ENCODE assay signal across 21 cellular contexts in genomic region chr10:35271086-35271834, GRCh38.
DNase-seq lines count a peak whose midpoint lies in the region; ATAC-seq, FAIRE-seq and TF ChIP-seq lines count a peak whose summit lies in the region.
"Had no signal": no experiment of that assay in that cellular context is flagged by ENCODE, and none has a peak within 500 bp of the region (broad histone marks: within the 10 kb centered on the region; RNA-seq: fewer than 3 reads in every experiment).

No MANE protein-coding gene starts in this region.

- no peak overlapping the region for H2AFZ ChIP-seq in astrocyte (ENCODE audit: low read depth, low read length)

- H3K4me3 Mint-ChIP-seq in astrocyte (ENCODE audit: unreplicated experiment) (no peak overlapping the region), mesothelial cell of epicardium (no peak overlapping the region)
- no peak overlapping the region for H3K4me3 Mint-ChIP-seq in activated CD8-positive, alpha-beta T cell treated with anti-CD3 and anti-CD28 coated beads for 36 hours
- H3K4me3 Mint-ChIP-seq: activated naive CD8-positive, alpha-beta T cell treated with anti-CD3 and anti-CD28 coated beads, Interleukin-2, amount 10 ng/mL, durations not matched to agents 7 days and 5 days; stimulated activated effector memory CD8-positive, alpha-beta T cell treated with anti-CD3 and anti-CD28 coated beads, Interleukin-12 subunit alpha, Interleukin-12 subunit beta, amount 100 ng/mL, for 72 hours had no signal

- no peak overlapping the region for H3K4me3 ChIP-seq in astrocyte (ENCODE audit: insufficient read depth, low read depth, low read length)
- H3K4me3 ChIP-seq: heart right ventricle had no signal

- H3K27ac Mint-ChIP-seq in astrocyte (ENCODE audit: unreplicated experiment) (no peak overlapping the region), mesothelial cell of epicardium (peak overlapping the region; percentile 74)
- no peak overlapping the region for H3K27ac Mint-ChIP-seq in activated CD8-positive, alpha-beta T cell treated with anti-CD3 and anti-CD28 coated beads for 36 hours
- H3K27ac Mint-ChIP-seq: activated naive CD8-positive, alpha-beta T cell treated with anti-CD3 and anti-CD28 coated beads, Interleukin-2, amount 10 ng/mL, durations not matched to agents 7 days and 5 days; stimulated activated effector memory CD8-positive, alpha-beta T cell treated with anti-CD3 and anti-CD28 coated beads, Interleukin-12 subunit alpha, Interleukin-12 subunit beta, amount 100 ng/mL, for 72 hours had no signal

- no peak overlapping the region for H3K9ac ChIP-seq in astrocyte (ENCODE audit: low read length)

- H3K36me3 Mint-ChIP-seq in astrocyte (ENCODE audit: low read depth, unreplicated experiment) (no peaks in the 10 kb centered on the region), mesothelial cell of epicardium (no peaks in the 10 kb centered on the region)
- H3K36me3 Mint-ChIP-seq in activated CD8-positive, alpha-beta T cell treated with anti-CD3 and anti-CD28 coated beads for 36 hours (ENCODE audit: low read depth), result no peaks in the 10 kb centered on the region
- H3K36me3 Mint-ChIP-seq: activated naive CD8-positive, alpha-beta T cell treated with anti-CD3 and anti-CD28 coated beads, Interleukin-2, amount 10 ng/mL, durations not matched to agents 7 days and 5 days; stimulated activated effector memory CD8-positive, alpha-beta T cell treated with anti-CD3 and anti-CD28 coated beads, Interleukin-12 subunit alpha, Interleukin-12 subunit beta, amount 100 ng/mL, for 72 hours had no signal

- H3K4me2 ChIP-seq in astrocyte (ENCODE audit: low read length), result no peak overlapping the region

- H3K79me2 ChIP-seq in astrocyte (ENCODE audit: insufficient read depth, low read length), result no peaks in the 10 kb centered on the region

- H3K27me3 Mint-ChIP-seq in astrocyte (ENCODE audit: low read depth, unreplicated experiment) (peaks cover 4% of the 10 kb centered on the region), mesothelial cell of epicardium (ENCODE audit: low read depth) (no peaks in the 10 kb centered on the region)
- peaks cover 7% of the 10 kb centered on the region for H3K27me3 Mint-ChIP-seq in activated CD8-positive, alpha-beta T cell treated with anti-CD3 and anti-CD28 coated beads for 36 hours

- no peak for FAIRE-seq in astrocyte (lab: Jason Lieb, UNC)

- intact Hi-C loops in activated CD8-positive, alpha-beta T cell treated with anti-CD3 and anti-CD28 coated beads for 36 hours (cut with micrococcal nuclease), result no loop called here

- H3K36me3 ChIP-seq in astrocyte (ENCODE audit: insufficient read depth, low read length), result no peaks in the 10 kb centered on the region
- H3K36me3 ChIP-seq: BE2C, heart right ventricle, WERI-Rb-1 had no signal

- POLR2A ChIA-PET in activated CD8-positive, alpha-beta T cell treated with anti-CD3 and anti-CD28 coated beads for 36 hours (lab: Charles Lee), result interaction anchor here (0.6 to 1.0 kb wide), 2 partner anchors 116 to 151 kb away, joined by 3 to 5 read pairs; no protein-coding TSS in a partner anchor

- no peaks in the 10 kb centered on the region for H3K9me3 ChIP-seq in astrocyte (ENCODE audit: insufficient read depth, low read depth, low read length)
- H3K9me3 ChIP-seq: BE2C, heart right ventricle had no signal

- CTCF ChIA-PET in activated CD8-positive, alpha-beta T cell treated with anti-CD3 and anti-CD28 coated beads for 36 hours (lab: Charles Lee), result interaction anchor here (1.5 kb wide), 1 partner anchor 22 kb away, joined by 3 read pairs; no protein-coding TSS in a partner anchor

- no peak for ATAC-seq in activated CD8-positive, alpha-beta T cell treated with anti-CD3 and anti-CD28 coated beads for 36 hours
- ATAC-seq in GM18502 (IDR thresholded peaks at IDR 0.05; ENCODE audit: poor library complexity, unreplicated experiment), result no peak
- ATAC-seq in activated CD4-positive, CD25-positive, alpha-beta regulatory T cell treated with anti-CD3 and anti-CD28 coated beads, Interleukin-2, amount 50 U/mL, for 24 hours, result no peak
- ATAC-seq: heart right ventricle; sciatic nerve; stimulated activated effector memory CD8-positive, alpha-beta T cell treated with anti-CD3 and anti-CD28 coated beads, Interleukin-12 subunit alpha, Interleukin-12 subunit beta, amount 100 ng/mL, for 72 hours had no signal

- no peak overlapping the region for H3K27ac ChIP-seq in astrocyte (ENCODE audit: low read depth, low read length)
- H3K27ac ChIP-seq: heart right ventricle, WERI-Rb-1 had no signal

- no peaks in the 10 kb centered on the region for H3K4me1 ChIP-seq in astrocyte (ENCODE audit: insufficient read depth, low read length)
- H3K4me1 ChIP-seq: BE2C had no signal

- H3K9me3 Mint-ChIP-seq in astrocyte (ENCODE audit: unreplicated experiment) (no peaks in the 10 kb centered on the region), mesothelial cell of epicardium (no peaks in the 10 kb centered on the region)
- H3K9me3 Mint-ChIP-seq in activated CD8-positive, alpha-beta T cell treated with anti-CD3 and anti-CD28 coated beads for 36 hours, result peaks cover 7% of the 10 kb centered on the region

- peaks cover 2% of the 10 kb centered on the region for H3K27me3 ChIP-seq in astrocyte (ENCODE audit: insufficient read depth, low read length)
- H3K27me3 ChIP-seq: BE2C had no signal

- DNase-seq in ELF-1 (ENCODE audit: low read depth, low spot score) (peak; percentile 14), NCI-H128 (lab: John Stamatoyannopoulos, UW; ENCODE audit: unreplicated experiment) (peak; percentile 86), astrocyte (ENCODE audit: low read depth) (peak; percentile 10), mesothelial cell of epicardium (ENCODE audit: low spot score in 2 of 2, unreplicated experiment in 2 of 2) (no peak), germinal center (ENCODE audit: low spot score) (no peak)
- no peak for DNase-seq in activated CD8-positive, alpha-beta T cell treated with anti-CD3 and anti-CD28 coated beads for 36 hours
- DNase-seq: activated CD8-positive, alpha-beta memory T cell treated with anti-CD3 and anti-CD28 coated beads, Interleukin-2, amount 50 U/mL, for 48 hours; activated naive CD8-positive, alpha-beta T cell treated with anti-CD3 and anti-CD28 coated beads, Interleukin-2, amount 10 ng/mL, durations not matched to agents 7 days and 5 days; BE2C; cerebellar nuclear complex; EL; heart right ventricle; Karpas-422; NCI-H2029 treated with DMSO at 0.1 percent for 48 hours; OCI-M1; stimulated activated CD4-positive, alpha-beta T cell treated with anti-CD3 and anti-CD28 coated beads, Interleukin-4, amount 100 ng/mL, for 4 hours; WERI-Rb-1 had no signal

- TF ChIP-seq CTCF in astrocyte (IDR thresholded peaks at IDR 0.05; ENCODE audit: insufficient read depth, low read depth, low read length) (no peak), mesothelial cell of epicardium (IDR thresholded peaks at IDR 0.05; ENCODE audit: unreplicated experiment) (no peak)
- no peak for TF ChIP-seq CTCF in activated CD8-positive, alpha-beta T cell treated with anti-CD3 and anti-CD28 coated beads for 36 hours (IDR thresholded peaks at IDR 0.05)

- no peaks in the 10 kb centered on the region for H4K20me1 ChIP-seq in astrocyte (ENCODE audit: insufficient read depth, low read length)

- H3K4me1 Mint-ChIP-seq in astrocyte (ENCODE audit: low read depth, unreplicated experiment) (peaks cover 17% of the 10 kb centered on the region), mesothelial cell of epicardium (peaks cover 34% of the 10 kb centered on the region)
- H3K4me1 Mint-ChIP-seq in activated CD8-positive, alpha-beta T cell treated with anti-CD3 and anti-CD28 coated beads for 36 hours (ENCODE audit: low read depth), result peaks cover 13% of the 10 kb centered on the region

Comparison
In these comparisons a context has a peak if more than half of its experiments do, and no peak if none do; other contexts are left out.
1. DNase-seq: peak in ELF-1 (single experiment), NCI-H128 (single experiment) and astrocyte (single experiment); none in mesothelial cell of epicardium (0 of 2), activated CD8-positive, alpha-beta T cell treated with anti-CD3 and anti-CD28 coated beads for 36 hours (single experiment) and germinal center (single experiment).